ENCODE assay signal across 1 cellular context in the genomic region with DNA sequence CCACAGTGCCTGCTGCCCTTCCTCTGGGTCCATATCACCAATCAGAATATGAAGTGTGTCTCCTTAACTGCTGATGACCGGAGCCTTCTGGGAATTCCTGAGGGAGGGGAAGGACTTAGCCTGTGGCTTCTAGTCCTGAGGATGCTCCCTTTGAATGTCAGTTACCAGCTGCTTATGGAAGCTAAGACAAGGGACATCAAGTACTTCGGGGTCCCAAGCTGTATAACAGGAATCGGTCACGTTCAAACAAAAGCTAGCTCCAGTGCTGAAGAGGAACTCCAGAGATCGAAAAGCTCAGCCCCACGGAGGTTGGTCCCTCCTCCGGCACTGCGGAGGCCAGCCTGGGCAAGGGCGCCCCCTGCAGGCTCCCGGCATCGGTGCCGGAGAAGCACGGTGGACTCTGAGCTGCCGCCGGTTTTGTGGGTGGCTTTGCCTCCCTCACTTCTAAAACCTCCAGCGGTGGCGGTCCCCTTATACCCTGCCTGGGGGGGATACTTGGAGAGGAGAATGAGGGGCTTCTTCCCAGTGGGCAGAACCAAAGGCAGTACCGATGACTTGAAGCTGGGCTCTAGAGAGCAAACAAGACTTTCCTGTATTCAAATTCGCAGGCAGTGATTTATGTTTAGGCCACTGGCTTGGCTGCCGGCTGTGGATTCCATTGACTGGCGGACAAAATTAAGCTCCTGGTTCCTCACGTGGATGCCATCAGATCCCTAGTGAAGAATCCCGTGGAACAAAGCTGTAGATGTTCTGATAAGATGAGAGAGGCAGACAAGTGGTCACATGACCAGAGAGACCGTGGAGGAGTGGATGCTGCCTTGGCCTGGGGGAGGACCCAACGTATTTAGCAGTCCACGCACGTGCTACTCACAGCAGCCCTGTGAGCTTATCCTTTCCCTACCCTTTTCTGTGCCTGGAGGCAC.
TF ChIP-seq lines count a peak whose summit lies in the region.

No MANE protein-coding gene starts in this region.

TF ChIP-seq in IMR-90, 13 proteins besides CTCF, POLR2A, EP300 and RAD21:
- TF ChIP-seq MAZ (IDR thresholded peaks at IDR 0.05; ENCODE audit: borderline replicate concordance, low read depth, low read length) (peak; percentile 99), RCOR1 (IDR thresholded peaks at IDR 0.05; ENCODE audit: insufficient replicate concordance, low read length) (no peak), RFX5 (IDR thresholded peaks at IDR 0.05; ENCODE audit: low read depth, low read length) (no peak), SMC3 (IDR thresholded peaks at IDR 0.05; ENCODE audit: low read depth, low read length) (peak; percentile 84), BHLHE40 (IDR thresholded peaks at IDR 0.05; ENCODE audit: low read depth, low read length) (peak; percentile 76; the same call in 1 of the 2 replicates), NFE2L2 (IDR thresholded peaks at IDR 0.05; ENCODE audit: low read depth, low read length) (no peak), FOS (IDR thresholded peaks at IDR 0.05; ENCODE audit: low read depth, low read length) (no peak)
- TF ChIP-seq, protein P1, sequence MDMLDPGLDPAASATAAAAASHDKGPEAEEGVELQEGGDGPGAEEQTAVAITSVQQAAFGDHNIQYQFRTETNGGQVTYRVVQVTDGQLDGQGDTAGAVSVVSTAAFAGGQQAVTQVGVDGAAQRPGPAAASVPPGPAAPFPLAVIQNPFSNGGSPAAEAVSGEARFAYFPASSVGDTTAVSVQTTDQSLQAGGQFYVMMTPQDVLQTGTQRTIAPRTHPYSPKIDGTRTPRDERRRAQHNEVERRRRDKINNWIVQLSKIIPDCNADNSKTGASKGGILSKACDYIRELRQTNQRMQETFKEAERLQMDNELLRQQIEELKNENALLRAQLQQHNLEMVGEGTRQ (IDR thresholded peaks at IDR 0.05; ENCODE audit: low read depth, low read length): peak; percentile 84
